Comparison of ENCODE assay signal across 1 cellular context in genomic region chr11:26044389-26044788, GRCh38.
TF ChIP-seq lines count a peak whose summit lies in the region.

No MANE protein-coding gene starts in this region.

TF ChIP-seq in IMR-90, 13 proteins besides CTCF, POLR2A, EP300 and RAD21 (continued from another document):
- TF ChIP-seq, protein P1, sequence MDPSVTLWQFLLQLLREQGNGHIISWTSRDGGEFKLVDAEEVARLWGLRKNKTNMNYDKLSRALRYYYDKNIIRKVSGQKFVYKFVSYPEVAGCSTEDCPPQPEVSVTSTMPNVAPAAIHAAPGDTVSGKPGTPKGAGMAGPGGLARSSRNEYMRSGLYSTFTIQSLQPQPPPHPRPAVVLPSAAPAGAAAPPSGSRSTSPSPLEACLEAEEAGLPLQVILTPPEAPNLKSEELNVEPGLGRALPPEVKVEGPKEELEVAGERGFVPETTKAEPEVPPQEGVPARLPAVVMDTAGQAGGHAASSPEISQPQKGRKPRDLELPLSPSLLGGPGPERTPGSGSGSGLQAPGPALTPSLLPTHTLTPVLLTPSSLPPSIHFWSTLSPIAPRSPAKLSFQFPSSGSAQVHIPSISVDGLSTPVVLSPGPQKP (IDR thresholded peaks at IDR 0.05; ENCODE audit: borderline replicate concordance, low read depth, low read length): no peak
- TF ChIP-seq RCOR1 (IDR thresholded peaks at IDR 0.05; ENCODE audit: insufficient replicate concordance, low read length) (no peak), FOS (IDR thresholded peaks at IDR 0.05; ENCODE audit: low read depth, low read length) (no peak), NFE2L2 (IDR thresholded peaks at IDR 0.05; ENCODE audit: low read depth, low read length) (no peak), USF2 (IDR thresholded peaks at IDR 0.05; ENCODE audit: low read depth, low read length) (no peak), CEBPB (IDR thresholded peaks at IDR 0.05; ENCODE audit: low read depth, low read length) (no peak), MXI1 (IDR thresholded peaks at IDR 0.05; ENCODE audit: borderline replicate concordance, low read depth, low read length) (no peak)
